In the genomic region with DNA sequence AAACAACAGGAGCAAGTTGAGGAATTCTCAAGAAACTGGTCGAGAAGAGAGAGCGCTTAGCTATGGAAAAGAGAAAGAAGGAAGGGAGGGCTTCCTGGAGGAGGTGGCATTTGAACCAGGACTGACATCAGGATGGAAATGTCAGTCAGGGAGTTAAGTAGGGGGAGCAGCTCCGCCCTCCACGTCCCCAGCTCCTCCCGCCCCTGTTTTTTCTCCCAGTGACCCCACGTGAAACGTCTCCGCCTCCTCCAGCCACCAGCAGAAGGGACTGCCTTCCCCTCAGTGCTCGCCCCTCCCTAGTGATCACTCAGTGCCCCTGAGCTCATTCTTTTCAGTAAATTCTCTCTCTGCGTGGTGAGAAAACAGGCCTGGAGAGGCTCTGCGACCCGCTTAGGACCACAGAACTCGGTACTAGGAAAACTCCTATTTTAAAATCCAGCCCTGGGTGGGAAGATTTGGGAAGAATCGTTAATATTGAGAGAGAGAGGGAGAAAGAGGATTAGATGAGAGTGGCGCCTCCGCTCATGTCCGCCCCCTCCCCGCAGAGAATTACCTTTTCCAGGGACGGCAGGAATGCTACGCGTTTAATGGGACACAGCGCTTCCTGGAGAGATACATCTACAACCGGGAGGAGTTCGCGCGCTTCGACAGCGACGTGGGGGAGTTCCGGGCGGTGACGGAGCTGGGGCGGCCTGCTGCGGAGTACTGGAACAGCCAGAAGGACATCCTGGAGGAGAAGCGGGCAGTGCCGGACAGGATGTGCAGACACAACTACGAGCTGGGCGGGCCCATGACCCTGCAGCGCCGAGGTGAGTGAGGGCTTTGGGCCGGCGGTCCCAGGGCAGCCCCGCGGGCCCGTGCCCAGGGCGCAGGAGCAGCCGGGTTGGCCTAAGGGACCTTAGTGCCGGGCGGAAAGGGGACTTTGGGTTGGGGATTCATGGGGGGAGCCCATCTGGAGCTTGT, we compare ENCODE assay signal across 8 cellular contexts. TPM values are rescaled to one million over a fixed set of nuclear protein-coding genes. Genes with fewer than 3 reads are reported as not detected.
DNase-seq lines count a peak whose midpoint lies in the region; ATAC-seq and TF ChIP-seq lines count a peak whose summit lies in the region.

No MANE protein-coding gene starts in this region.

- H3K4me3 ChIP-seq in muscle layer of duodenum (ENCODE audit: low read depth in 1 of 2, low read length in 2 of 2), result peak overlapping the region; percentile 65

- no peak for ATAC-seq in GM19351 (IDR thresholded peaks at IDR 0.05; ENCODE audit: unreplicated experiment)
- ATAC-seq in GM21825 (IDR thresholded peaks at IDR 0.05; ENCODE audit: unreplicated experiment), result no peak

- no peaks in the 10 kb centered on the region for H3K27me3 ChIP-seq in muscle layer of duodenum (ENCODE audit: low read depth, low read length)

- peak overlapping the region; percentile 75 for H3K27ac ChIP-seq in muscle layer of duodenum (ENCODE audit: low read length)

- peak; percentile 29 for DNase-seq in CD1c-positive myeloid dendritic cell (ENCODE audit: extremely low spot score)
- DNase-seq in fibroblast of peridontal ligament (ENCODE audit: extremely low read depth), result peak; percentile 53
- DNase-seq in OCI-M2 (lab: John Stamatoyannopoulos, UW; ENCODE audit: unreplicated experiment), result no peak
- DNase-seq in SHP77 treated with DMSO at 0.1 percent for 48 hours (lab: John Stamatoyannopoulos, UW), result no peak

- H3K36me3 ChIP-seq in muscle layer of duodenum (ENCODE audit: control insufficient read depth in 1 of 2, insufficient read depth in 2 of 2, low read length in 2 of 2), result peaks cover 4 to 9% of the 10 kb centered on the region in 2 donors

- H3K4me1 ChIP-seq in muscle layer of duodenum (ENCODE audit: control insufficient read depth in 1 of 2, insufficient read depth in 2 of 2, low read length in 2 of 2), result peaks cover 0 to 5% of the 10 kb centered on the region in 2 donors

- H3K9me3 ChIP-seq in muscle layer of duodenum (ENCODE audit: control insufficient read depth in 1 of 2, low read length in 2 of 2), result no peaks in the 10 kb centered on the region

TF ChIP-seq in PFSK-1, 5 proteins besides CTCF, POLR2A, EP300 and RAD21:
- TF ChIP-seq TAF1 (IDR thresholded peaks at IDR 0.05; ENCODE audit: borderline replicate concordance, insufficient read depth, low read length), result no peak
- TF ChIP-seq SIN3A (IDR thresholded peaks at IDR 0.05; ENCODE audit: borderline replicate concordance, insufficient read depth, low read length), result no peak
- TF ChIP-seq FOXP2 (optimal IDR thresholded peaks at IDR 0.05; ENCODE audit: borderline replicate concordance, extremely low read depth, extremely low read length, insufficient read depth), result peak; percentile 84
- no peak; a peak in 1 of 4 replicates for TF ChIP-seq REST (IDR thresholded peaks at IDR 0.05; ENCODE audit: insufficient read depth in 1 of 2, low read depth in 2 of 2, low read length in 2 of 2)
- TF ChIP-seq POLR2AphosphoS5 (IDR thresholded peaks at IDR 0.05; ENCODE audit: low read depth, low read length), result no peak

RNA-seq across cellular contexts. Expression of gene HLA-DPB1, which starts 4.6 kb away (rescaled TPM):
- 4.2 TPM for polyA plus RNA-seq in PFSK-1 (2012; ENCODE audit: insufficient read length, low read depth)

RNA-seq across cellular contexts. Expression of gene HLA-DPA1, which starts 7.0 kb away (rescaled TPM):
- 1.0 TPM for polyA plus RNA-seq in PFSK-1 (2012; ENCODE audit: insufficient read length, low read depth)

Comparison
In these comparisons a context has a peak if more than half of its experiments do, and no peak if none do; other contexts are left out.
1. DNase-seq: peak in CD1c-positive myeloid dendritic cell (single experiment) and fibroblast of peridontal ligament (single experiment); none in OCI-M2 (single experiment) and SHP77 treated with DMSO at 0.1 percent for 48 hours (single experiment).